28 cellular contexts compared by ENCODE assay signal in genomic region chr6:44787254-44787844, GRCh38.
DNase-seq lines count a peak whose midpoint lies in the region; ATAC-seq and TF ChIP-seq lines count a peak whose summit lies in the region.
"Had no signal": no experiment of that assay in that cellular context is flagged by ENCODE, and none has a peak within 500 bp of the region (broad histone marks: within the 10 kb centered on the region; RNA-seq: fewer than 3 reads in every experiment).

No MANE protein-coding gene starts in this region.

- peak; percentile 5 for DNase-seq in activated CD4-positive, alpha-beta T cell treated with anti-CD3 and anti-CD28 coated beads for 48 hours
- no peak for DNase-seq in activated CD4-positive, alpha-beta T cell treated with anti-CD3 and anti-CD28 coated beads for 1 hour
- peak in 2 of 5 donors; percentile 0 to 37 for DNase-seq in CD8-positive, alpha-beta memory T cell
- no peak for DNase-seq in activated CD4-positive, alpha-beta memory T cell treated with anti-CD3 and anti-CD28 coated beads, Interleukin-2, amount 10 ng/mL, durations not matched to agents 7 days and 5 days
- DNase-seq in central memory CD4-positive, alpha-beta T cell: peak; percentile 14
- DNase-seq in Kasumi-1 (lab: John Stamatoyannopoulos, UW) (no peak), Peyer's patch (no peak), sciatic nerve (ENCODE audit: low spot score) (no peak)
- DNase-seq: activated B cell treated with CpG ODN at 0.5 μM for 24 hours; activated CD8-positive, alpha-beta memory T cell treated with anti-CD3 and anti-CD28 coated beads, Interleukin-2, amount 50 U/mL, for 4 hours; activated gamma-delta T cell treated with Interleukin-2 at 50 U/mL for 16 hours; caudate nucleus; DMS53; GDM1; left lung; MG63; natural killer cell; NCI-H1417 treated with DMSO at 0.1 percent for 48 hours; NCI-H2081 treated with DMSO at 0.1 percent for 48 hours; NCI-H345; NCI-H774; spleen; stomach had no signal

- ATAC-seq in sciatic nerve: no peak
- ATAC-seq: gastroesophageal sphincter, left lung, natural killer cell had no signal

- peaks cover 6 to 23% of the 10 kb centered on the region in 2 donors for H3K27me3 Mint-ChIP-seq in CD8-positive, alpha-beta memory T cell
- no peaks in the 10 kb centered on the region for H3K27me3 Mint-ChIP-seq in activated CD4-positive, alpha-beta memory T cell treated with anti-CD3 and anti-CD28 coated beads, Interleukin-2, amount 10 ng/mL, durations not matched to agents 7 days and 5 days
- H3K27me3 Mint-ChIP-seq: dendritic cell treated with granulocyte-macrophage colony-stimulating factor and Interleukin-4, amounts not matched to agents 40 ng/mL and 50 ng/mL, for 4 days; IgD-negative memory B cell had no signal

- intact Hi-C loops in sciatic nerve (cut with DNase I): no loop called here

- no peaks in the 10 kb centered on the region for H3K27me3 ChIP-seq in CD8-positive, alpha-beta memory T cell (ENCODE audit: insufficient read depth, low read length, poor library complexity, severe bottlenecking)
- no peaks in the 10 kb centered on the region for H3K27me3 ChIP-seq in Peyer's patch
- H3K27me3 ChIP-seq: gastroesophageal sphincter, left lung, MG63, spleen, stomach, tibial nerve had no signal

- H3K9me3 ChIP-seq in CD8-positive, alpha-beta memory T cell (ENCODE audit: low read length): no peaks in the 10 kb centered on the region
- no peaks in the 10 kb centered on the region for H3K9me3 ChIP-seq in Peyer's patch
- H3K9me3 ChIP-seq: gastroesophageal sphincter had no signal

- H3K4me3 Mint-ChIP-seq in CD8-positive, alpha-beta memory T cell: peak overlapping the region in 6 of 7 donors; percentile 1 to 57 (median 18)
- H3K4me3 Mint-ChIP-seq in activated CD4-positive, alpha-beta memory T cell treated with anti-CD3 and anti-CD28 coated beads, Interleukin-2, amount 10 ng/mL, durations not matched to agents 7 days and 5 days: no peak overlapping the region
- H3K4me3 Mint-ChIP-seq: activated B cell treated with CpG ODN at 0.5 μM for 24 hours; dendritic cell treated with granulocyte-macrophage colony-stimulating factor and Interleukin-4, amounts not matched to agents 40 ng/mL and 50 ng/mL, for 4 days; IgD-negative memory B cell; natural killer cell had no signal

- no peak overlapping the region for H3K27ac ChIP-seq in CD8-positive, alpha-beta memory T cell (ENCODE audit: low read depth, low read length)
- H3K27ac ChIP-seq in Peyer's patch: no peak overlapping the region
- H3K27ac ChIP-seq: gastroesophageal sphincter, left lung, RWPE1, spleen, stomach had no signal

- H3K4me1 ChIP-seq in CD8-positive, alpha-beta memory T cell (ENCODE audit: insufficient read depth, low read length): peaks cover 13% of the 10 kb centered on the region
- H3K4me1 ChIP-seq in Peyer's patch: no peaks in the 10 kb centered on the region
- H3K4me1 ChIP-seq: gastroesophageal sphincter, left lung, spleen, stomach had no signal

- H3K36me3 Mint-ChIP-seq in CD8-positive, alpha-beta memory T cell: peaks cover 0 to 26% (median 0%) of the 10 kb centered on the region in 3 donors
- peaks cover 22% of the 10 kb centered on the region for H3K36me3 Mint-ChIP-seq in activated CD4-positive, alpha-beta memory T cell treated with anti-CD3 and anti-CD28 coated beads, Interleukin-2, amount 10 ng/mL, durations not matched to agents 7 days and 5 days (ENCODE audit: low read depth)
- H3K36me3 Mint-ChIP-seq: IgD-negative memory B cell, natural killer cell had no signal

- H3K27ac Mint-ChIP-seq in CD8-positive, alpha-beta memory T cell: peak overlapping the region in 4 of 8 donors; percentile 1 to 74 (median 12)
- peak overlapping the region; percentile 17 for H3K27ac Mint-ChIP-seq in activated CD4-positive, alpha-beta memory T cell treated with anti-CD3 and anti-CD28 coated beads, Interleukin-2, amount 10 ng/mL, durations not matched to agents 7 days and 5 days
- H3K27ac Mint-ChIP-seq: activated B cell treated with CpG ODN at 0.5 μM for 24 hours; dendritic cell treated with granulocyte-macrophage colony-stimulating factor and Interleukin-4, amounts not matched to agents 40 ng/mL and 50 ng/mL, for 4 days; IgD-negative memory B cell; natural killer cell had no signal

- peaks cover 0 to 6% (median 5%) of the 10 kb centered on the region in 5 donors for H3K9me3 Mint-ChIP-seq in CD8-positive, alpha-beta memory T cell
- peaks cover 17% of the 10 kb centered on the region for H3K9me3 Mint-ChIP-seq in activated CD4-positive, alpha-beta memory T cell treated with anti-CD3 and anti-CD28 coated beads, Interleukin-2, amount 10 ng/mL, durations not matched to agents 7 days and 5 days
- H3K9me3 Mint-ChIP-seq: activated B cell treated with CpG ODN at 0.5 μM for 24 hours, natural killer cell had no signal

- TF ChIP-seq CTCF in Peyer's patch (IDR thresholded peaks at IDR 0.05): no peak

- H3K36me3 ChIP-seq in CD8-positive, alpha-beta memory T cell (ENCODE audit: insufficient read depth, low read length): no peaks in the 10 kb centered on the region
- H3K36me3 ChIP-seq in Peyer's patch: no peaks in the 10 kb centered on the region
- H3K36me3 ChIP-seq: gastroesophageal sphincter, left lung, MG63, spleen, stomach, tibial nerve had no signal

- TF ChIP-seq POLR2A in Peyer's patch (IDR thresholded peaks at IDR 0.05): no peak

- peaks cover 9 to 16% (median 16%) of the 10 kb centered on the region in 3 donors for H3K4me1 Mint-ChIP-seq in CD8-positive, alpha-beta memory T cell
- H3K4me1 Mint-ChIP-seq in activated CD4-positive, alpha-beta memory T cell treated with anti-CD3 and anti-CD28 coated beads, Interleukin-2, amount 10 ng/mL, durations not matched to agents 7 days and 5 days: peaks cover 10% of the 10 kb centered on the region
- H3K4me1 Mint-ChIP-seq: activated B cell treated with CpG ODN at 0.5 μM for 24 hours, IgD-negative memory B cell, natural killer cell had no signal

- H3K4me3 ChIP-seq in CD8-positive, alpha-beta memory T cell (ENCODE audit: low read length): no peak overlapping the region
- no peak overlapping the region for H3K4me3 ChIP-seq in Peyer's patch
- H3K4me3 ChIP-seq: gastroesophageal sphincter, left lung, MG63, spleen, stomach, tibial nerve had no signal

- CTCF ChIA-PET in CD8-positive, alpha-beta memory T cell (lab: Charles Lee): no interaction called here
- CTCF ChIA-PET in activated CD4-positive, alpha-beta memory T cell treated with anti-CD3 and anti-CD28 coated beads, Interleukin-2, amount 10 ng/mL, durations not matched to agents 7 days and 5 days (lab: Charles Lee): no interaction called here

- POLR2A ChIA-PET in CD8-positive, alpha-beta memory T cell (lab: Charles Lee): interaction anchor here (0.5 kb wide), 1 partner anchor 189 kb away, joined by 3 read pairs; no protein-coding TSS in a partner anchor
- POLR2A ChIA-PET in activated CD4-positive, alpha-beta memory T cell treated with anti-CD3 and anti-CD28 coated beads, Interleukin-2, amount 10 ng/mL, durations not matched to agents 7 days and 5 days (lab: Charles Lee): no interaction called here

Comparison
In these comparisons a context has a peak if more than half of its experiments do, and no peak if none do; other contexts are left out.
1. DNase-seq: peak in activated CD4-positive, alpha-beta T cell treated with anti-CD3 and anti-CD28 coated beads for 48 hours (single experiment) and central memory CD4-positive, alpha-beta T cell (single experiment); none in activated CD4-positive, alpha-beta T cell treated with anti-CD3 and anti-CD28 coated beads for 1 hour (single experiment), activated CD4-positive, alpha-beta memory T cell treated with anti-CD3 and anti-CD28 coated beads, Interleukin-2, amount 10 ng/mL, durations not matched to agents 7 days and 5 days (single experiment), Kasumi-1 (0 of 2), Peyer's patch (0 of 3) and sciatic nerve (single experiment).